Comparison of ENCODE assay signal across 22 cellular contexts in genomic region chr21:33569986-33570385, GRCh38. TPM values are rescaled to one million over a fixed set of nuclear protein-coding genes. Genes with fewer than 3 reads are reported as not detected.
A peak's percentile ranks its signal among the peaks of the same experiment; 100 is the strongest.
DNase-seq lines count a peak whose midpoint lies in the region; ATAC-seq and TF ChIP-seq lines count a peak whose summit lies in the region.
"Had no signal": no experiment of that assay in that cellular context is flagged by ENCODE, and none has a peak within 500 bp of the region (broad histone marks: within the 10 kb centered on the region; RNA-seq: fewer than 3 reads in every experiment).

No MANE protein-coding gene starts in this region.

- intact Hi-C loops in MCF 10A (cut with micrococcal nuclease), result no loop called here
- intact Hi-C loops in mammary epithelial cell (cut with micrococcal nuclease), result no loop called here

- H3K4me2 ChIP-seq in mammary epithelial cell (ENCODE audit: insufficient read depth, low read depth, low read length), result no peak overlapping the region

- H3K27me3 ChIP-seq in mammary epithelial cell (ENCODE audit: insufficient read depth, low read length) (no peaks in the 10 kb centered on the region), endodermal cell (ENCODE audit: control insufficient read depth, insufficient read depth, low read length, poor library complexity, severe bottlenecking) (no peaks in the 10 kb centered on the region)
- H3K27me3 ChIP-seq: neutrophil, stomach, uterus had no signal

- TF ChIP-seq CTCF in MCF 10A (IDR thresholded peaks at IDR 0.05; ENCODE audit: unreplicated experiment), result no peak
- TF ChIP-seq CTCF in mammary epithelial cell (conservative IDR thresholded peaks at IDR 0.05 in 1 of 2, IDR thresholded peaks at IDR 0.05 in 1 of 2; ENCODE audit: extremely low read depth in 1 of 2, insufficient read depth in 1 of 2, low read depth in 1 of 2, low read length in 2 of 2), result no peak
- no peak for TF ChIP-seq CTCF in endodermal cell (conservative IDR thresholded peaks at IDR 0.05)

- dilution Hi-C loops in mammary epithelial cell (cut with HindIII; ENCODE audit: low sequenced_read_pairs), result loop anchor here (5.0 kb wide), 2 partner anchors 57 to 73 kb away; no protein-coding TSS in a partner anchor

- H3K36me3 ChIP-seq in mammary epithelial cell (ENCODE audit: insufficient read depth, low read length), result peaks cover 43% of the 10 kb centered on the region
- peaks cover 93% of the 10 kb centered on the region for H3K36me3 ChIP-seq in endodermal cell (ENCODE audit: control insufficient read depth, insufficient read depth, low read length)
- H3K36me3 ChIP-seq: uterus had no signal

- H3K4me3 Mint-ChIP-seq in MCF 10A (ENCODE audit: unreplicated experiment), result no peak overlapping the region
- H3K4me3 Mint-ChIP-seq in T-cell, result no peak overlapping the region
- H3K4me3 Mint-ChIP-seq in endodermal cell, result no peak overlapping the region
- H3K4me3 Mint-ChIP-seq in stimulated activated naive B cell treated with anti-CD40 and anti-IgM and Interleukin-4, amounts not matched to agents 10 μg/mL and 1 μg/mL and 100 μg/mL, for 72 hours, result no peak overlapping the region
- H3K4me3 Mint-ChIP-seq: activated CD8-positive, alpha-beta memory T cell treated with anti-CD3 and anti-CD28 coated beads, Interleukin-2, amount 10 ng/mL, durations not matched to agents 7 days and 5 days had no signal

- H3K27me3 Mint-ChIP-seq in MCF 10A (ENCODE audit: insufficient read depth, unreplicated experiment) (no peaks in the 10 kb centered on the region), T-cell (no peaks in the 10 kb centered on the region), endodermal cell (ENCODE audit: insufficient read depth) (no peaks in the 10 kb centered on the region)
- no peaks in the 10 kb centered on the region for H3K27me3 Mint-ChIP-seq in stimulated activated naive B cell treated with anti-CD40 and anti-IgM and Interleukin-4, amounts not matched to agents 10 μg/mL and 1 μg/mL and 100 μg/mL, for 72 hours
- H3K27me3 Mint-ChIP-seq: activated CD8-positive, alpha-beta memory T cell treated with anti-CD3 and anti-CD28 coated beads, Interleukin-2, amount 10 ng/mL, durations not matched to agents 7 days and 5 days had no signal

- H2AFZ ChIP-seq in mammary epithelial cell (ENCODE audit: low read depth, low read length), result no peak overlapping the region

- no peak overlapping the region for H3K9ac ChIP-seq in mammary epithelial cell (ENCODE audit: insufficient read depth, low read length)
- H3K9ac ChIP-seq in endodermal cell (ENCODE audit: extremely low read depth, low read length, poor library complexity, severe bottlenecking), result no peak overlapping the region

- POLR2A ChIA-PET in MCF 10A (lab: Yijun Ruan, JAX), result interaction anchor here (1.2 to 1.6 kb wide), 3 partner anchors 9 to 27 kb away, joined by 4 to 7 read pairs (median 5); partner anchors contain the start of gene SON
- POLR2A ChIA-PET in T-cell (lab: Charles Lee), result interaction anchor here in 1 of 2 donors (0.5 kb wide), 1 partner anchor 11 kb away, joined by 7 read pairs; no protein-coding TSS in a partner anchor

- H3K4me3 ChIP-seq in mammary epithelial cell (replicated peaks in 1 of 3; ENCODE audit: insufficient read depth in 1 of 3, low read depth in 2 of 3, low read length in 3 of 3), result no peak overlapping the region
- H3K4me3 ChIP-seq in endodermal cell (ENCODE audit: low read length), result no peak overlapping the region
- H3K4me3 ChIP-seq: stomach, uterus had no signal

- H3K4me1 ChIP-seq in mammary epithelial cell (ENCODE audit: insufficient read depth, low read length) (no peaks in the 10 kb centered on the region), endodermal cell (ENCODE audit: control insufficient read depth, insufficient read depth, low read length) (no peaks in the 10 kb centered on the region)
- H3K4me1 ChIP-seq: Caco-2, uterus had no signal

- CTCF ChIA-PET in MCF 10A (lab: Yijun Ruan, JAX), result interaction anchor here (1.1 to 1.2 kb wide), 2 partner anchors 15 to 36 kb away, joined by 5 read pairs; no protein-coding TSS in a partner anchor
- CTCF ChIA-PET in mammary epithelial cell (lab: Charles Lee; ENCODE audit: low non-redundant PET), result no interaction called here
- CTCF ChIA-PET in T-cell (lab: Charles Lee), result interaction anchor here in 1 of 2 donors (1.1 kb wide), 1 partner anchor 12 kb away, joined by 4 read pairs; no protein-coding TSS in a partner anchor

- BruUV-seq in MCF 10A (replicated peaks; lab: Mats Ljungman, UMichigan) (no TSS peak), mammary epithelial cell (replicated peaks; lab: Mats Ljungman, UMichigan) (no TSS peak)

- no peaks in the 10 kb centered on the region for H4K20me1 ChIP-seq in mammary epithelial cell (ENCODE audit: insufficient read depth, low read length)

- H3K4me1 Mint-ChIP-seq in MCF 10A (ENCODE audit: insufficient read depth, unreplicated experiment) (peaks cover 4% of the 10 kb centered on the region), T-cell (peaks cover 12 to 38% (median 35%) of the 10 kb centered on the region in 3 donors), endodermal cell (no peaks in the 10 kb centered on the region)
- H3K4me1 Mint-ChIP-seq in stimulated activated naive B cell treated with anti-CD40 and anti-IgM and Interleukin-4, amounts not matched to agents 10 μg/mL and 1 μg/mL and 100 μg/mL, for 72 hours, result peaks cover 9 to 11% of the 10 kb centered on the region in 2 donors

- in situ Hi-C loops in mammary epithelial cell (cut with MboI; ENCODE audit: low sequenced_read_pairs in 2 of 2), result no loop called here

- H3K9me3 Mint-ChIP-seq in MCF 10A (ENCODE audit: unreplicated experiment) (no peaks in the 10 kb centered on the region), T-cell (no peaks in the 10 kb centered on the region), endodermal cell (no peaks in the 10 kb centered on the region)
- H3K9me3 Mint-ChIP-seq in stimulated activated naive B cell treated with anti-CD40 and anti-IgM and Interleukin-4, amounts not matched to agents 10 μg/mL and 1 μg/mL and 100 μg/mL, for 72 hours, result no peaks in the 10 kb centered on the region

- H3K27ac ChIP-seq in mammary epithelial cell (ENCODE audit: insufficient read depth, low read depth, low read length) (no peak overlapping the region), endodermal cell (ENCODE audit: low read depth, low read length) (no peak overlapping the region)
- H3K27ac ChIP-seq: neutrophil, stomach, uterus had no signal

- 81% methylated on average over 3 of the region's 5 CpGs for WGBS in mammary epithelial cell (ENCODE audit: low coverage, missing lambda C conversion rate)
- WGBS in endodermal cell (ENCODE audit: insufficient coverage in 1 of 2, insufficient read length in 1 of 2), 2 experiments, result 90 to 100% methylated on average over 1 to 5 of the region's 5 CpGs

- H3K9me3 ChIP-seq in mammary epithelial cell (replicated peaks; ENCODE audit: insufficient read depth, low read length), result no peaks in the 10 kb centered on the region
- H3K9me3 ChIP-seq in endodermal cell (ENCODE audit: control insufficient read depth, low read length), result no peaks in the 10 kb centered on the region
- H3K9me3 ChIP-seq: Caco-2, neutrophil, stomach, uterus had no signal

- no peak for ATAC-seq in T-cell (replicated peaks in 1 of 4)
- no peak for ATAC-seq in stimulated activated naive B cell treated with anti-CD40 and anti-IgM and Interleukin-4, amounts not matched to agents 10 μg/mL and 1 μg/mL and 100 μg/mL, for 72 hours (replicated peaks)
- ATAC-seq: activated CD8-positive, alpha-beta memory T cell treated with anti-CD3 and anti-CD28 coated beads, Interleukin-2, amount 10 ng/mL, durations not matched to agents 7 days and 5 days; right cardiac atrium had no signal

- DNase-seq in MCF 10A (ENCODE audit: unreplicated experiment), result no peak
- DNase-seq in mammary epithelial cell, result no peak
- no peak for DNase-seq in T-cell
- DNase-seq in endodermal cell, result no peak
- no peak for DNase-seq in stimulated activated naive B cell treated with anti-CD40 and anti-IgM and Interleukin-4, amounts not matched to agents 10 μg/mL and 1 μg/mL and 100 μg/mL, for 72 hours
- DNase-seq in iPS-NIHi7 (ENCODE audit: extremely low spot score), result no peak
- DNase-seq in NCI-H226, result no peak
- DNase-seq in NAMALWA (ENCODE audit: low spot score), result no peak
- DNase-seq: activated CD8-positive, alpha-beta memory T cell treated with anti-CD3 and anti-CD28 coated beads, Interleukin-2, amount 10 ng/mL, durations not matched to agents 7 days and 5 days; Caco-2; central memory CD4-positive, alpha-beta T cell; EL; HCEC 1CT; kidney; mesenchymal stem cell; NCI-H1417; NCI-H2171 treated with DMSO at 0.1 percent for 48 hours; NCI-H82; right cardiac atrium; stomach; uterus had no signal

- H3K36me3 Mint-ChIP-seq in MCF 10A (ENCODE audit: insufficient read depth, unreplicated experiment) (peaks cover 90% of the 10 kb centered on the region), T-cell (peaks cover 43% of the 10 kb centered on the region), endodermal cell (ENCODE audit: low read depth) (peaks cover 59% of the 10 kb centered on the region)
- H3K36me3 Mint-ChIP-seq in stimulated activated naive B cell treated with anti-CD40 and anti-IgM and Interleukin-4, amounts not matched to agents 10 μg/mL and 1 μg/mL and 100 μg/mL, for 72 hours, result peaks cover 19 to 31% of the 10 kb centered on the region in 2 donors

- peaks cover 60% of the 10 kb centered on the region for H3K79me2 ChIP-seq in mammary epithelial cell (ENCODE audit: insufficient read depth, low read length)

- H3K27ac Mint-ChIP-seq in MCF 10A (ENCODE audit: low read depth, unreplicated experiment) (peak overlapping the region; percentile 57), T-cell (peak overlapping the region; percentile 42 to 72), endodermal cell (peak overlapping the region; percentile 52)
- H3K27ac Mint-ChIP-seq in stimulated activated naive B cell treated with anti-CD40 and anti-IgM and Interleukin-4, amounts not matched to agents 10 μg/mL and 1 μg/mL and 100 μg/mL, for 72 hours, result peak overlapping the region; percentile 85

RNA-seq across cellular contexts. Expression of gene DONSON, which starts 18.5 kb away (rescaled TPM):
- 9.3 and 10.0 TPM in 2 replicates for total RNA-seq in MCF 10A (2022)
- total RNA-seq in mammary epithelial cell, result 10 to 100 TPM in 1 of 2 donors, 1 to 10 TPM in 1; 8.0 to 22.9 TPM
- 25.7 TPM for polyA plus RNA-seq in mammary epithelial cell
- 37.2 TPM for polyA minus RNA-seq in mammary epithelial cell
- total RNA-seq in T-cell, result 10 to 100 TPM in 3 of 5 donors, 1 to 10 TPM in 2; 8.9 to 14.6 (median 11.0) TPM
- 10 to 100 TPM; 26.2 to 41.9 TPM for total RNA-seq in endodermal cell
- polyA plus RNA-seq in endodermal cell (2013, experiment 1 of 2), result 39.1 TPM
- polyA plus RNA-seq in endodermal cell (2013, experiment 2 of 2), result 38.6 TPM

RNA-seq across cellular contexts. Expression of gene SON, which starts 27.1 kb away (rescaled TPM):
- total RNA-seq in MCF 10A (2022), result 289 and 303 TPM in 2 replicates
- total RNA-seq in mammary epithelial cell, result 100 to 1,000 TPM; 132 to 233 TPM
- 54.0 TPM for polyA plus RNA-seq in mammary epithelial cell
- polyA minus RNA-seq in mammary epithelial cell, result 248 TPM
- 100 to 1,000 TPM; 360 to 418 (median 374) TPM for total RNA-seq in T-cell
- 100 to 1,000 TPM; 283 to 337 TPM for total RNA-seq in endodermal cell
- 178 TPM for polyA plus RNA-seq in endodermal cell (2013, experiment 1 of 2)
- polyA plus RNA-seq in endodermal cell (2013, experiment 2 of 2), result 172 TPM

RNA-seq across cellular contexts. Expression of gene GART, which starts 28.1 kb away (rescaled TPM):
- total RNA-seq in MCF 10A (2022) (166 and 240 TPM in 2 replicates), mammary epithelial cell (100 to 1,000 TPM; 106 to 170 TPM), T-cell (10 to 100 TPM; 37.6 to 97.4 (median 84.6) TPM), endodermal cell (100 to 1,000 TPM; 125 to 150 TPM)
- 19.4 TPM for polyA plus RNA-seq in mammary epithelial cell
- polyA minus RNA-seq in mammary epithelial cell, result 80.3 TPM
- 89.5 TPM for polyA plus RNA-seq in endodermal cell (2013, experiment 1 of 2)
- 76.3 TPM for polyA plus RNA-seq in endodermal cell (2013, experiment 2 of 2)
